17 cellular contexts compared by ENCODE assay signal in the genomic region with DNA sequence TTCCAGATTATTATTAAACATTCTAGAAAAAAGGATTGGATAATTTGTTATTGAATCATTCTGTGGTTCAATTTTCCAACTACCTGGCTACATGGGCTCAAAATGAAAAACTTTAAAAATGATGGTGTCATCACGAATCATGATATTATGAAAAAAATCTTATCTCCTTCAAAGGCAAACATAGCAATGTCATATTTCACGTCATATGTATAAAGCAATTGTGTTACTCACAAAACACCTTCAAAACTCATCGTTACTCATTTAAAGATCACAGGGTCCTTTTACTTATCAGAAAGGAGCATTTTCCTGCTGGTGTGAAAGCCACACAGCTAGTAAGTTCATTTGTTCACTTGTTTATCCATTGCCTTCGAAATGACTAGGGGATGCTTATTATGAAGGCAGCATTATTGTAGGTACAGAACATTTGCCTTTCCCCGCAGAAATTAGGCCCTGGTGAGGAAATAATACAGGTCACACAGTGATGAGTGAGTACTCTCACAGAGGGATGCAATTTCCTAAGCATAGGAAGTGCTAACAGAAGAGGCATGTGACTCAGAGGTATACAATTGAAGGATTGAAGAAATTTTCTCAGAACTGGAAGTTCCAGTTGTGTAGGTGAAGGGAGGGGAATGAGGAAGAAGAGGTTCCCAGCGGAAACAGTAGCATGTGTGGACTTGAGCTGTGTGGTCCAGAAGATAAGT.
A peak's percentile ranks its signal among the peaks of the same experiment; 100 is the strongest.
DNase-seq lines count a peak whose midpoint lies in the region; ATAC-seq and TF ChIP-seq lines count a peak whose summit lies in the region.
"Had no signal": no experiment of that assay in that cellular context is flagged by ENCODE, and none has a peak within 500 bp of the region (broad histone marks: within the 10 kb centered on the region; RNA-seq: fewer than 3 reads in every experiment).

No MANE protein-coding gene starts in this region.

- peaks cover 0 to 9% of the 10 kb centered on the region in 2 donors for H3K27me3 ChIP-seq in left lung
- H3K27me3 ChIP-seq: body of pancreas had no signal

- no peak overlapping the region for H3K27ac ChIP-seq in left lung
- H3K27ac ChIP-seq: body of pancreas, SK-N-MC, VCaP had no signal

- no peak overlapping the region for H3K4me3 ChIP-seq in cardiac fibroblast (replicated peaks in 1 of 2; ENCODE audit: low read depth in 2 of 2, low read length in 2 of 2)
- no peak overlapping the region for H3K4me3 ChIP-seq in left lung
- H3K4me3 ChIP-seq: body of pancreas, SK-N-MC had no signal

- ATAC-seq in left lung (peak; percentile 39), Right ventricle myocardium superior (ENCODE audit: poor library complexity) (no peak)
- ATAC-seq: body of pancreas had no signal

- H3K36me3 ChIP-seq in left lung, result no peaks in the 10 kb centered on the region

- intact Hi-C loops in left lung (cut with DNase I) (no loop called here), Right ventricle myocardium superior (cut with DNase I) (no loop called here)

- H3K9me3 ChIP-seq in left lung, result peaks cover 0 to 3% of the 10 kb centered on the region in 2 donors
- H3K9me3 ChIP-seq: body of pancreas had no signal

- H3K4me1 ChIP-seq in left lung, result no peaks in the 10 kb centered on the region
- H3K4me1 ChIP-seq: body of pancreas had no signal

- TF ChIP-seq CTCF in cardiac fibroblast (IDR thresholded peaks at IDR 0.05; ENCODE audit: low read depth, low read length), result no peak
- TF ChIP-seq CTCF in left lung (IDR thresholded peaks at IDR 0.05), result no peak

- DNase-seq in DMS53 treated with DMSO at 0.1 percent for 48 hours (lab: John Stamatoyannopoulos, UW; ENCODE audit: unreplicated experiment) (peak; percentile 63), M059J (ENCODE audit: low read depth) (peak; percentile 45), cardiac fibroblast (ENCODE audit: low read depth in 2 of 2) (peak; percentile 15 to 83), left lung (no peak), NCI-H2171 (lab: John Stamatoyannopoulos, UW) (no peak), AG20443 (ENCODE audit: low spot score) (no peak), SW 1271 (lab: John Stamatoyannopoulos, UW) (no peak), Right ventricle myocardium superior (no peak)
- DNase-seq: activated effector memory CD4-positive, alpha-beta T cell treated with anti-CD3 and anti-CD28 coated beads, Interleukin-2, amount 50 U/mL, for 16 hours; body of pancreas; DMS79 treated with DMSO at 0.1 percent for 48 hours; effector memory CD4-positive, alpha-beta T cell; glutamatergic neuron; NK-92 treated with Interleukin-12 subunit alpha and Interleukin-12 subunit beta, amount 100 ng/mL, for 24 hours; stimulated activated CD4-positive, alpha-beta T cell treated with anti-CD3 and anti-CD28 coated beads, Interleukin-15, amount 100 ng/mL, for 24 hours had no signal

Comparison
In these comparisons a context has a peak if more than half of its experiments do, and no peak if none do; other contexts are left out.
1. DNase-seq: peak in DMS53 treated with DMSO at 0.1 percent for 48 hours (single experiment), M059J (single experiment) and cardiac fibroblast (2 of 2); none in left lung (0 of 2), NCI-H2171 (single experiment), AG20443 (single experiment), SW 1271 (0 of 2) and Right ventricle myocardium superior (single experiment).